1 cellular context compared by ENCODE assay signal in the genomic region with DNA sequence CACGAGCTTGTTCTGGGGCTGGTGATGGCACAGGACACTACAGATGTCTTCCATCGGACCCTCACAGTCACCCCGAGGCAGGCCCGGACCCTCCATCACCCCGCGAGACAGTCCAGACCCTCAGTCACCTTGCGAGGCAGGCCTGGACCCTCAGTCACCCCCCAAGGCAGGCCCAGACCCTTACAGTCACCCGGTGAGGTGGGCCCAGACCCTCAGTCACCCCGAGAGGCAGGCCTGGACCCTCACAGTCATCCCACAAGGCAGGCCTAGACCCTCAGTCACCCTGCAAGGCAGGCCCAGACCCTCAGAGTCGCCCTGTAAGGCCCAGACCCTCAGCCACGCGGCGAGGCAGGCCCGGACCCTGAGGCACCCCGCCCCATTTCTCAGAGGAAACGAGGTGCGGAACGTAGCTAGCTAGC.
TF ChIP-seq lines count a peak whose summit lies in the region.

No MANE protein-coding gene starts in this region.

TF ChIP-seq in GM23338, 12 proteins besides CTCF, POLR2A, EP300 and RAD21 (continued from another document):
- TF ChIP-seq, protein P1, sequence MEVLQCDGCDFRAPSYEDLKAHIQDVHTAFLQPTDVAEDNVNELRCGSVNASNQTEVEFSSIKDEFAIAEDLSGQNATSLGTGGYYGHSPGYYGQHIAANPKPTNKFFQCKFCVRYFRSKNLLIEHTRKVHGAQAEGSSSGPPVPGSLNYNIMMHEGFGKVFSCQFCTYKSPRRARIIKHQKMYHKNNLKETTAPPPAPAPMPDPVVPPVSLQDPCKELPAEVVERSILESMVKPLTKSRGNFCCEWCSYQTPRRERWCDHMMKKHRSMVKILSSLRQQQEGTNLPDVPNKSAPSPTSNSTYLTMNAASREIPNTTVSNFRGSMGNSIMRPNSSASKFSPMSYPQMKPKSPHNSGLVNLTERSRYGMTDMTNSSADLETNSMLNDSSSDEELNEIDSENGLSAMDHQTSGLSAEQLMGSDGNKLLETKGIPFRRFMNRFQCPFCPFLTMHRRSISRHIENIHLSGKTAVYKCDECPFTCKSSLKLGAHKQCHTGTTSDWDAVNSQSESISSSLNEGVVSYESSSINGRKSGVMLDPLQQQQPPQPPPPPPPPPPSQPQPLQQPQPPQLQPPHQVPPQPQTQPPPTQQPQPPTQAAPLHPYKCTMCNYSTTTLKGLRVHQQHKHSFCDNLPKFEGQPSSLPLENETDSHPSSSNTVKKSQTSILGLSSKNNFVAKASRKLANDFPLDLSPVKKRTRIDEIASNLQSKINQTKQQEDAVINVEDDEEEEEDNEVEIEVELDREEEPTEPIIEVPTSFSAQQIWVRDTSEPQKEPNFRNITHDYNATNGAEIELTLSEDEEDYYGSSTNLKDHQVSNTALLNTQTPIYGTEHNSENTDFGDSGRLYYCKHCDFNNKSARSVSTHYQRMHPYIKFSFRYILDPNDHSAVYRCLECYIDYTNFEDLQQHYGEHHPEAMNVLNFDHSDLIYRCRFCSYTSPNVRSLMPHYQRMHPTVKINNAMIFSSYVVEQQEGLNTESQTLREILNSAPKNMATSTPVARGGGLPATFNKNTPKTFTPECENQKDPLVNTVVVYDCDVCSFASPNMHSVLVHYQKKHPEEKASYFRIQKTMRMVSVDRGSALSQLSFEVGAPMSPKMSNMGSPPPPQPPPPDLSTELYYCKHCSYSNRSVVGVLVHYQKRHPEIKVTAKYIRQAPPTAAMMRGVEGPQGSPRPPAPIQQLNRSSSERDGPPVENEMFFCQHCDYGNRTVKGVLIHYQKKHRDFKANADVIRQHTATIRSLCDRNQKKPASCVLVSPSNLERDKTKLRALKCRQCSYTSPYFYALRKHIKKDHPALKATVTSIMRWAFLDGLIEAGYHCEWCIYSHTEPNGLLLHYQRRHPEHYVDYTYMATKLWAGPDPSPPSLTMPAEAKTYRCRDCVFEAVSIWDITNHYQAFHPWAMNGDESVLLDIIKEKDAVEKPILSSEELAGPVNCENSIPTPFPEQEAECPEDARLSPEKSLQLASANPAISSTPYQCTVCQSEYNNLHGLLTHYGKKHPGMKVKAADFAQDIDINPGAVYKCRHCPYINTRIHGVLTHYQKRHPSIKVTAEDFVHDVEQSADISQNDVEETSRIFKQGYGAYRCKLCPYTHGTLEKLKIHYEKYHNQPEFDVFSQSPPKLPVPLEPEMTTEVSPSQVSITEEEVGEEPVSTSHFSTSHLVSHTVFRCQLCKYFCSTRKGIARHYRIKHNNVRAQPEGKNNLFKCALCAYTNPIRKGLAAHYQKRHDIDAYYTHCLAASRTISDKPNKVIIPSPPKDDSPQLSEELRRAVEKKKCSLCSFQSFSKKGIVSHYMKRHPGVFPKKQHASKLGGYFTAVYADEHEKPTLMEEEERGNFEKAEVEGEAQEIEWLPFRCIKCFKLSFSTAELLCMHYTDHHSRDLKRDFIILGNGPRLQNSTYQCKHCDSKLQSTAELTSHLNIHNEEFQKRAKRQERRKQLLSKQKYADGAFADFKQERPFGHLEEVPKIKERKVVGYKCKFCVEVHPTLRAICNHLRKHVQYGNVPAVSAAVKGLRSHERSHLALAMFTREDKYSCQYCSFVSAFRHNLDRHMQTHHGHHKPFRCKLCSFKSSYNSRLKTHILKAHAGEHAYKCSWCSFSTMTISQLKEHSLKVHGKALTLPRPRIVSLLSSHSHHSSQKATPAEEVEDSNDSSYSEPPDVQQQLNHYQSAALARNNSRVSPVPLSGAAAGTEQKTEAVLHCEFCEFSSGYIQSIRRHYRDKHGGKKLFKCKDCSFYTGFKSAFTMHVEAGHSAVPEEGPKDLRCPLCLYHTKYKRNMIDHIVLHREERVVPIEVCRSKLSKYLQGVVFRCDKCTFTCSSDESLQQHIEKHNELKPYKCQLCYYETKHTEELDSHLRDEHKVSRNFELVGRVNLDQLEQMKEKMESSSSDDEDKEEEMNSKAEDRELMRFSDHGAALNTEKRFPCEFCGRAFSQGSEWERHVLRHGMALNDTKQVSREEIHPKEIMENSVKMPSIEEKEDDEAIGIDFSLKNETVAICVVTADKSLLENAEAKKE (CRISPR knock-in tag; IDR thresholded peaks at IDR 0.05) = no peak
- TF ChIP-seq JUNB (IDR thresholded peaks at IDR 0.05; ENCODE audit: unreplicated experiment) (no peak), STAT1 (IDR thresholded peaks at IDR 0.05; ENCODE audit: unreplicated experiment) (no peak), ZNF331 (CRISPR knock-in tag; IDR thresholded peaks at IDR 0.05; ENCODE audit: low read depth) (no peak)
